ENCODE assay signal across 1 cellular context in the genomic region with DNA sequence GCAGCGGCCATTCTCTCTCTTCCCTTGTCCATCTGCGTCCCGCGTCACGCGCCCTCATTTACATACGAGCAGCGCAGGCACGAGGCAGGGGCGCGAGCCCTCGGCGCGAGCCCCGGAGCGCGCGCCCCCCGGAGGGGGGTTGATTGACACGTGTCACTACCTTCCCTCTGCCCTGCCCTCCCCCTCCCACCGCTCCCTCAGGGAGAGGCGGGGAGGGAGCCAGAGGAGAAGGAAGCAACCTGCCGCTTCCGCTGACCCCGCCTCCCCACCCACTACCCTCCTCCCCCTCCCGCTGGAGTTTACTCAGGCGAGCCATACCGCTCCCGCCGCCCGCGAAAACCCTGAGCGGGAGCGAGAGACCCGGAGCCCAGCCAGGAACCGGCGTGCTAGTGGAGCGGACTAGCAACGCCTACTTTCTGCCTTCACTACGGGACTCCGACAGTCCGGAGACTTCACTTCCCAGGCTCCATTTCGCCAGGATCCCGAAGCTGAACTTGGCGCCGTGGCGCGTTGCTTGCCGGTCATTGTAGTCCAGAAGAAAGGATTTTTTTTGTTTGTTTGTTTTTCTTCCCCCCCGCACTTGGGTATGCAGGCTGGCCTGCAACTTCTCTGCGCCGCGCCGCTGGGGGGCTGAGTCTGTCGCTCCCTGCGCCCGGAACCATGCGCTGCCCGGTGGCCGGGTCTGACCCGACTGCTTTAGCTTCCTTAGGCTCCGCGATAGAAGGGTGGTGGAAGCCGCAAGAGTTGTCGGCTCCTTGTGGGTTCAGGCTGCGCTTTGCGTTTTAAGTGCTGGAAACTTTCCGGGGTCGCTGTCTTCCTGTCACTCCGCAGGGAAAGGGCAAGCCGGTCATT.
TF ChIP-seq lines count a peak whose summit lies in the region.

A gene (minus strand): TSS at position 36 of the 852 bp plus-strand sequence. CDS start 4 bp downstream, at position 32.

TF ChIP-seq in HepG2, 621 proteins besides CTCF, POLR2A, EP300 and RAD21 (continued from another document and continues in another):
- TF ChIP-seq, protein P1, sequence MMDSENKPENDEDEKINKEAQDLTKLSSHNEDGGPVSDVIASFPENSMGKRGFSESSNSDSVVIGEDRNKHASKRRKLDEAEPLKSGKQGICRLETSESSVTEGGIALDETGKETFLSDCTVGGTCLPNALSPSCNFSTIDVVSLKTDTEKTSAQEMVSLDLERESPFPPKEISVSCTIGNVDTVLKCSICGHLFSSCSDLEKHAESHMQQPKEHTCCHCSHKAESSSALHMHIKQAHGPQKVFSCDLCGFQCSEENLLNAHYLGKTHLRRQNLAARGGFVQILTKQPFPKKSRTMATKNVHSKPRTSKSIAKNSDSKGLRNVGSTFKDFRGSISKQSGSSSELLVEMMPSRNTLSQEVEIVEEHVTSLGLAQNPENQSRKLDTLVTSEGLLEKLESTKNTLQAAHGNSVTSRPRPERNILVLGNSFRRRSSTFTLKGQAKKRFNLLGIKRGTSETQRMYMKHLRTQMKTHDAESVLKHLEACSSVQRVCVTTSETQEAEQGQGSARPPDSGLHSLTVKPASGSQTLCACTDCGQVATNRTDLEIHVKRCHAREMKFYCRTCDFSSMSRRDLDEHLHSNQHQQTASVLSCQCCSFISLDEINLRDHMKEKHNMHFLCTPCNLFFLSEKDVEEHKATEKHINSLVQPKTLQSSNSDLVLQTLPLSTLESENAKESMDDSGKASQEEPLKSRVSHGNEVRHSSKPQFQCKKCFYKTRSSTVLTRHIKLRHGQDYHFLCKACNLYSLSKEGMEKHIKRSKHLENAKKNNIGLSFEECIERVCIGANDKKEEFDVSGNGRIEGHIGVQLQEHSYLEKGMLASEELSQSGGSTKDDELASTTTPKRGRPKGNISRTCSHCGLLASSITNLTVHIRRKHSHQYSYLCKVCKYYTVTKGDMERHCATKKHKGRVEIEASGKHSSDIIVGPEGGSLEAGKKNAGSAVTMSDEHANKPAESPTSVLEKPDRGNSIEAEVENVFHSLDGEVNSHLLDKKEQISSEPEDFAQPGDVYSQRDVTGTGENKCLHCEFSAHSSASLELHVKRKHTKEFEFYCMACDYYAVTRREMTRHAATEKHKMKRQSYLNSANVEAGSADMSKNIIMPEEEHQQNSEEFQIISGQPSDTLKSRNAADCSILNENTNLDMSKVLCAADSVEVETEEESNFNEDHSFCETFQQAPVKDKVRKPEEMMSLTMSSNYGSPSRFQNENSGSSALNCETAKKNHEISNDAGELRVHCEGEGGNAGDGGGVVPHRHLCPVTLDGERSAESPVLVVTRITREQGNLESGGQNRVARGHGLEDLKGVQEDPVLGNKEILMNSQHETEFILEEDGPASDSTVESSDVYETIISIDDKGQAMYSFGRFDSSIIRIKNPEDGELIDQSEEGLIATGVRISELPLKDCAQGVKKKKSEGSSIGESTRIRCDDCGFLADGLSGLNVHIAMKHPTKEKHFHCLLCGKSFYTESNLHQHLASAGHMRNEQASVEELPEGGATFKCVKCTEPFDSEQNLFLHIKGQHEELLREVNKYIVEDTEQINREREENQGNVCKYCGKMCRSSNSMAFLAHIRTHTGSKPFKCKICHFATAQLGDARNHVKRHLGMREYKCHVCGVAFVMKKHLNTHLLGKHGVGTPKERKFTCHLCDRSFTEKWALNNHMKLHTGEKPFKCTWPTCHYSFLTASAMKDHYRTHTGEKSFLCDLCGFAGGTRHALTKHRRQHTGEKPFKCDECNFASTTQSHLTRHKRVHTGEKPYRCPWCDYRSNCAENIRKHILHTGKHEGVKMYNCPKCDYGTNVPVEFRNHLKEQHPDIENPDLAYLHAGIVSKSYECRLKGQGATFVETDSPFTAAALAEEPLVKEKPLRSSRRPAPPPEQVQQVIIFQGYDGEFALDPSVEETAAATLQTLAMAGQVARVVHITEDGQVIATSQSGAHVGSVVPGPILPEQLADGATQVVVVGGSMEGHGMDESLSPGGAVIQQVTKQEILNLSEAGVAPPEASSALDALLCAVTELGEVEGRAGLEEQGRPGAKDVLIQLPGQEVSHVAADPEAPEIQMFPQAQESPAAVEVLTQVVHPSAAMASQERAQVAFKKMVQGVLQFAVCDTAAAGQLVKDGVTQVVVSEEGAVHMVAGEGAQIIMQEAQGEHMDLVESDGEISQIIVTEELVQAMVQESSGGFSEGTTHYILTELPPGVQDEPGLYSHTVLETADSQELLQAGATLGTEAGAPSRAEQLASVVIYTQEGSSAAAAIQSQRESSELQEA (CRISPR knock-in tag; IDR thresholded peaks at IDR 0.05; ENCODE audit: not compliant biosample characterization) = no peak
- no peak for TF ChIP-seq CENPT (CRISPR knock-in tag; IDR thresholded peaks at IDR 0.05; ENCODE audit: low read depth)
- TF ChIP-seq NAIF1 (CRISPR knock-in tag; IDR thresholded peaks at IDR 0.05; ENCODE audit: borderline replicate concordance) = 0 out of 2 replicates have a peak, but pooled peaks have one; percentile 49
- TF ChIP-seq ZNF724P (CRISPR knock-in tag; IDR thresholded peaks at IDR 0.05; ENCODE audit: borderline replicate concordance) = no peak
- peak; percentile 84; the same call in 1 of the 2 replicates for TF ChIP-seq SIN3A (IDR thresholded peaks at IDR 0.05; ENCODE audit: borderline replicate concordance, low read depth, low read length)
- TF ChIP-seq, protein P2, sequence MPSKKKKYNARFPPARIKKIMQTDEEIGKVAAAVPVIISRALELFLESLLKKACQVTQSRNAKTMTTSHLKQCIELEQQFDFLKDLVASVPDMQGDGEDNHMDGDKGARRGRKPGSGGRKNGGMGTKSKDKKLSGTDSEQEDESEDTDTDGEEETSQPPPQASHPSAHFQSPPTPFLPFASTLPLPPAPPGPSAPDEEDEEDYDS (CRISPR knock-in tag; IDR thresholded peaks at IDR 0.05) = no peak
- TF ChIP-seq ELF1 (CRISPR knock-in tag; IDR thresholded peaks at IDR 0.05) = peak; percentile 60
- no peak for TF ChIP-seq KLF16 (CRISPR knock-in tag; IDR thresholded peaks at IDR 0.05)
- TF ChIP-seq, protein P3, sequence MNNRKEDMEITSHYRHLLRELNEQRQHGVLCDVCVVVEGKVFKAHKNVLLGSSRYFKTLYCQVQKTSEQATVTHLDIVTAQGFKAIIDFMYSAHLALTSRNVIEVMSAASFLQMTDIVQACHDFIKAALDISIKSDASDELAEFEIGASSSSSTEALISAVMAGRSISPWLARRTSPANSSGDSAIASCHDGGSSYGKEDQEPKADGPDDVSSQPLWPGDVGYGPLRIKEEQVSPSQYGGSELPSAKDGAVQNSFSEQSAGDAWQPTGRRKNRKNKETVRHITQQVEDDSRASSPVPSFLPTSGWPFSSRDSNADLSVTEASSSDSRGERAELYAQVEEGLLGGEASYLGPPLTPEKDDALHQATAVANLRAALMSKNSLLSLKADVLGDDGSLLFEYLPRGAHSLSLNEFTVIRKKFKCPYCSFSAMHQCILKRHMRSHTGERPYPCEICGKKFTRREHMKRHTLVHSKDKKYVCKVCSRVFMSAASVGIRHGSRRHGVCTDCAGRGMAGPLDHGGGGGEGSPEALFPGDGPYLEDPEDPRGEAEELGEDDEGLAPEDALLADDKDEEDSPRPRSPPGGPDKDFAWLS (CRISPR knock-in tag; IDR thresholded peaks at IDR 0.05; ENCODE audit: borderline replicate concordance) = no peak
- TF ChIP-seq ZNF441 (CRISPR knock-in tag; IDR thresholded peaks at IDR 0.05; ENCODE audit: borderline replicate concordance) = peak; percentile 65; the same call in 1 of the 2 replicates
- TF ChIP-seq, protein P4, sequence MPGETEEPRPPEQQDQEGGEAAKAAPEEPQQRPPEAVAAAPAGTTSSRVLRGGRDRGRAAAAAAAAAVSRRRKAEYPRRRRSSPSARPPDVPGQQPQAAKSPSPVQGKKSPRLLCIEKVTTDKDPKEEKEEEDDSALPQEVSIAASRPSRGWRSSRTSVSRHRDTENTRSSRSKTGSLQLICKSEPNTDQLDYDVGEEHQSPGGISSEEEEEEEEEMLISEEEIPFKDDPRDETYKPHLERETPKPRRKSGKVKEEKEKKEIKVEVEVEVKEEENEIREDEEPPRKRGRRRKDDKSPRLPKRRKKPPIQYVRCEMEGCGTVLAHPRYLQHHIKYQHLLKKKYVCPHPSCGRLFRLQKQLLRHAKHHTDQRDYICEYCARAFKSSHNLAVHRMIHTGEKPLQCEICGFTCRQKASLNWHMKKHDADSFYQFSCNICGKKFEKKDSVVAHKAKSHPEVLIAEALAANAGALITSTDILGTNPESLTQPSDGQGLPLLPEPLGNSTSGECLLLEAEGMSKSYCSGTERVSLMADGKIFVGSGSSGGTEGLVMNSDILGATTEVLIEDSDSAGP (CRISPR knock-in tag; IDR thresholded peaks at IDR 0.05; ENCODE audit: borderline replicate concordance) = peak; percentile 74; the same call in 1 of the 2 replicates
- peak; percentile 83; the same call in 1 of the 2 replicates for TF ChIP-seq ZNF33A (CRISPR knock-in tag; IDR thresholded peaks at IDR 0.05; ENCODE audit: borderline replicate concordance)
- TF ChIP-seq, protein P5, sequence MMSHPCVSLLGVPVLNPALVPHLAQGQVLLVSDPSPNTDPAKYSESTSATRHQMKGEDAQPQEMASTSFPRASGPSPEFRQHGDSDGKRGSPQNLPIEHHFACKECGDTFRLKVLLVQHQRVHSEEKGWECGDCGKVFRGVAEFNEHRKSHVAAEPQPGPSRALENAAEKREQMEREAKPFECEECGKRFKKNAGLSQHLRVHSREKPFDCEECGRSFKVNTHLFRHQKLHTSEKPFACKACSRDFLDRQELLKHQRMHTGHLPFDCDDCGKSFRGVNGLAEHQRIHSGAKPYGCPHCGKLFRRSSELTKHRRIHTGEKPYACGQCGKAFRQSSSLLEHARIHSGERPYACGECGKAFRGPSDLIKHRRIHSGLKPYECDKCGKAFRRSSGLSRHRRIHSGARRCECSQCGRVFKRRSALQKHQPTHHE (CRISPR knock-in tag; IDR thresholded peaks at IDR 0.05; ENCODE audit: borderline replicate concordance) = no peak
- no peak for TF ChIP-seq ZFP36 (IDR thresholded peaks at IDR 0.05; ENCODE audit: borderline replicate concordance, low read depth, low read length, partially characterized antibody)
- TF ChIP-seq ARHGAP35 (CRISPR knock-in tag; IDR thresholded peaks at IDR 0.05; ENCODE audit: borderline replicate concordance) = 0 out of 2 replicates have a peak, but pooled peaks have one; percentile 36
- TF ChIP-seq ZNF205 (CRISPR knock-in tag; IDR thresholded peaks at IDR 0.05) = no peak
- TF ChIP-seq, protein P6, sequence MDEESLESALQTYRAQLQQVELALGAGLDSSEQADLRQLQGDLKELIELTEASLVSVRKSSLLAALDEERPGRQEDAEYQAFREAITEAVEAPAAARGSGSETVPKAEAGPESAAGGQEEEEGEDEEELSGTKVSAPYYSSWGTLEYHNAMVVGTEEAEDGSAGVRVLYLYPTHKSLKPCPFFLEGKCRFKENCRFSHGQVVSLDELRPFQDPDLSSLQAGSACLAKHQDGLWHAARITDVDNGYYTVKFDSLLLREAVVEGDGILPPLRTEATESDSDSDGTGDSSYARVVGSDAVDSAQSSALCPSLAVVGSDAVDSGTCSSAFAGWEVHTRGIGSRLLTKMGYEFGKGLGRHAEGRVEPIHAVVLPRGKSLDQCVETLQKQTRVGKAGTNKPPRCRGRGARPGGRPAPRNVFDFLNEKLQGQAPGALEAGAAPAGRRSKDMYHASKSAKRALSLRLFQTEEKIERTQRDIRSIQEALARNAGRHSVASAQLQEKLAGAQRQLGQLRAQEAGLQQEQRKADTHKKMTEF (CRISPR knock-in tag; IDR thresholded peaks at IDR 0.05) = peak; percentile 37
- no peak for TF ChIP-seq AGO2 (optimal IDR thresholded peaks at IDR 0.05; ENCODE audit: low read depth, low read length)
- TF ChIP-seq KLF13 (CRISPR knock-in tag; IDR thresholded peaks at IDR 0.05) = no peak
- no peak for TF ChIP-seq ZSCAN21 (CRISPR knock-in tag; IDR thresholded peaks at IDR 0.05; ENCODE audit: borderline replicate concordance)
- no peak for TF ChIP-seq ZNF569 (CRISPR knock-in tag; IDR thresholded peaks at IDR 0.05; ENCODE audit: borderline replicate concordance)
- TF ChIP-seq ZNF607 (CRISPR knock-in tag; IDR thresholded peaks at IDR 0.05; ENCODE audit: borderline replicate concordance) = peak; percentile 72; the same call in 1 of the 2 replicates
- TF ChIP-seq ATF7 (IDR thresholded peaks at IDR 0.05) = no peak
- TF ChIP-seq ATF7 (CRISPR knock-in tag; IDR thresholded peaks at IDR 0.05) = 0 out of 2 replicates have a peak, but pooled peaks have one; percentile 51
- TF ChIP-seq GZF1 (CRISPR knock-in tag; IDR thresholded peaks at IDR 0.05) = no peak
- TF ChIP-seq CCAR2 (optimal IDR thresholded peaks at IDR 0.05; ENCODE audit: low read depth, low read length) = no peak
- TF ChIP-seq ZNF746 (CRISPR knock-in tag; IDR thresholded peaks at IDR 0.05) = peak; percentile 84
- peak; percentile 84 for TF ChIP-seq PHF21A (CRISPR knock-in tag; IDR thresholded peaks at IDR 0.05)
- TF ChIP-seq ZNF253 (CRISPR knock-in tag; IDR thresholded peaks at IDR 0.05; ENCODE audit: borderline replicate concordance) = no peak
- TF ChIP-seq ZNF616 (CRISPR knock-in tag; IDR thresholded peaks at IDR 0.05; ENCODE audit: low read depth) = no peak
- TF ChIP-seq ZNF160 (CRISPR knock-in tag; IDR thresholded peaks at IDR 0.05) = peak; percentile 72; the same call in 1 of the 2 replicates
- no peak for TF ChIP-seq PAX8 (CRISPR knock-in tag; IDR thresholded peaks at IDR 0.05; ENCODE audit: borderline replicate concordance)
- 0 out of 2 replicates have a peak, but pooled peaks have one; percentile 58 for TF ChIP-seq ZNF510 (CRISPR knock-in tag; IDR thresholded peaks at IDR 0.05; ENCODE audit: low read depth)
- TF ChIP-seq HNRNPLL (IDR thresholded peaks at IDR 0.05; ENCODE audit: low read depth, low read length, poor library complexity, severe bottlenecking) = peak; percentile 75
